ENCODE assay signal across 15 cellular contexts in genomic region chr6:74268821-74269600, GRCh38.
DNase-seq lines count a peak whose midpoint lies in the region; TF ChIP-seq lines count a peak whose summit lies in the region.
"Had no signal": no experiment of that assay in that cellular context is flagged by ENCODE, and none has a peak within 500 bp of the region (broad histone marks: within the 10 kb centered on the region; RNA-seq: fewer than 3 reads in every experiment).

No MANE protein-coding gene starts in this region.

- H3K36me3 Mint-ChIP-seq in nephron progenitor cell (ENCODE audit: low read depth) (no peaks in the 10 kb centered on the region), type B pancreatic cell (no peaks in the 10 kb centered on the region), glutamatergic neuron (ENCODE audit: unreplicated experiment) (no peaks in the 10 kb centered on the region)

- H2BK5ac ChIP-seq in mesenchymal stem cell (ENCODE audit: low read depth, low read length, poor library complexity, severe bottlenecking) = no peak overlapping the region

- H3K9ac ChIP-seq in mesenchymal stem cell (ENCODE audit: low read length) = no peak overlapping the region

- H4K8ac ChIP-seq in mesenchymal stem cell (ENCODE audit: low read length) = no peak overlapping the region

- no peak overlapping the region for H3K4me2 ChIP-seq in mesenchymal stem cell (ENCODE audit: low read length, poor library complexity, severe bottlenecking)

- H2AFZ ChIP-seq in mesenchymal stem cell (ENCODE audit: low read depth, low read length) = no peak overlapping the region

- H2BK120ac ChIP-seq in mesenchymal stem cell (ENCODE audit: low read depth, low read length) = no peak overlapping the region

- H3K4me1 Mint-ChIP-seq in nephron progenitor cell = no peaks in the 10 kb centered on the region
- no peaks in the 10 kb centered on the region for H3K4me1 Mint-ChIP-seq in type B pancreatic cell (ENCODE audit: unreplicated experiment)
- no peaks in the 10 kb centered on the region for H3K4me1 Mint-ChIP-seq in glutamatergic neuron (ENCODE audit: low read depth, unreplicated experiment)
- H3K4me1 Mint-ChIP-seq: B cell had no signal

- intact Hi-C loops in esophagus squamous epithelium (cut with DNase I) = no loop called here

- H3K27me3 Mint-ChIP-seq in nephron progenitor cell (ENCODE audit: low read depth, poor library complexity) (peaks cover 3% of the 10 kb centered on the region), type B pancreatic cell (peaks cover 7% of the 10 kb centered on the region), glutamatergic neuron (ENCODE audit: unreplicated experiment) (no peaks in the 10 kb centered on the region)
- H3K27me3 Mint-ChIP-seq: B cell; CD4-positive, alpha-beta T cell had no signal

- H3K18ac ChIP-seq in mesenchymal stem cell (ENCODE audit: low read depth in 1 of 2, low read length in 2 of 2) = peak overlapping the region in 1 of 2 experiments; percentile 75

- peak overlapping the region in 1 of 2 experiments; percentile 24 for H3K4ac ChIP-seq in mesenchymal stem cell (ENCODE audit: low read depth in 1 of 2, low read length in 2 of 2)

- H3K27ac Mint-ChIP-seq in nephron progenitor cell (no peak overlapping the region), type B pancreatic cell (no peak overlapping the region), glutamatergic neuron (ENCODE audit: unreplicated experiment) (no peak overlapping the region)
- H3K27ac Mint-ChIP-seq: B cell; CD4-positive, alpha-beta T cell had no signal

- no peak overlapping the region for H3K4me3 ChIP-seq in mesenchymal stem cell (ENCODE audit: insufficient read depth in 1 of 2, low read depth in 1 of 2, low read length in 2 of 2)
- no peak overlapping the region for H3K4me3 ChIP-seq in esophagus squamous epithelium

- 64% methylated on average over 1 of the region's 2 CpGs for WGBS in mesenchymal stem cell
- 29 to 31% methylated on average over 2 of the region's 2 CpGs for WGBS in esophagus squamous epithelium, 2 donors

- H3K79me1 ChIP-seq in mesenchymal stem cell (replicated peaks; ENCODE audit: low read length, poor library complexity, severe bottlenecking) = no peaks in the 10 kb centered on the region

- H3K27me3 ChIP-seq in mesenchymal stem cell (ENCODE audit: control insufficient read depth in 1 of 2, insufficient read depth in 1 of 2, low read length in 2 of 2) (no peaks in the 10 kb centered on the region), esophagus squamous epithelium (no peaks in the 10 kb centered on the region)

- H3K4me3 Mint-ChIP-seq in nephron progenitor cell = no peak overlapping the region
- H3K4me3 Mint-ChIP-seq in type B pancreatic cell = no peak overlapping the region
- no peak overlapping the region for H3K4me3 Mint-ChIP-seq in glutamatergic neuron (ENCODE audit: unreplicated experiment)
- H3K4me3 Mint-ChIP-seq: B cell; CD4-positive, alpha-beta T cell had no signal

- no peak overlapping the region for H3K14ac ChIP-seq in mesenchymal stem cell (ENCODE audit: low read length in 2 of 2)

- H3K36me3 ChIP-seq in mesenchymal stem cell (ENCODE audit: control insufficient read depth in 1 of 2, insufficient read depth in 2 of 2, low read depth in 1 of 2, low read length in 2 of 2) (no peaks in the 10 kb centered on the region), esophagus squamous epithelium (no peaks in the 10 kb centered on the region)

- no peak overlapping the region for H2BK15ac ChIP-seq in mesenchymal stem cell (ENCODE audit: low read depth, poor library complexity, severe bottlenecking)

- no peaks in the 10 kb centered on the region for H3K9me3 Mint-ChIP-seq in nephron progenitor cell
- H3K9me3 Mint-ChIP-seq in type B pancreatic cell = no peaks in the 10 kb centered on the region
- no peaks in the 10 kb centered on the region for H3K9me3 Mint-ChIP-seq in glutamatergic neuron (ENCODE audit: unreplicated experiment)
- H3K9me3 Mint-ChIP-seq: CD4-positive, alpha-beta T cell had no signal

- H3K4me1 ChIP-seq in mesenchymal stem cell (ENCODE audit: control insufficient read depth, insufficient read depth, low read depth, low read length) = no peaks in the 10 kb centered on the region
- H3K4me1 ChIP-seq in esophagus squamous epithelium = no peaks in the 10 kb centered on the region

- TF ChIP-seq CTCF in nephron progenitor cell (IDR thresholded peaks at IDR 0.05) (no peak), type B pancreatic cell (conservative IDR thresholded peaks at IDR 0.05) (no peak), glutamatergic neuron (IDR thresholded peaks at IDR 0.05; ENCODE audit: partially characterized antibody, unreplicated experiment) (no peak), esophagus squamous epithelium (IDR thresholded peaks at IDR 0.05) (no peak)

- peak overlapping the region in 1 of 2 experiments; percentile 86 for H2BK12ac ChIP-seq in mesenchymal stem cell (ENCODE audit: low read length in 2 of 2)

- TF ChIP-seq POLR2A in esophagus squamous epithelium (IDR thresholded peaks at IDR 0.05) = no peak

- no peak overlapping the region for H3K23ac ChIP-seq in mesenchymal stem cell (ENCODE audit: low read length in 2 of 2)

- DNase-seq in DMS53 (lab: John Stamatoyannopoulos, UW) = peak; percentile 22
- no peak for DNase-seq in DMS53 treated with DMSO at 0.1 percent for 48 hours (lab: John Stamatoyannopoulos, UW; ENCODE audit: unreplicated experiment)
- peak; percentile 85 for DNase-seq in SW480 (ENCODE audit: low spot score)
- DNase-seq in mesenchymal stem cell = peak; percentile 67
- no peak for DNase-seq in nephron progenitor cell
- DNase-seq in type B pancreatic cell (ENCODE audit: extremely low spot score, unreplicated experiment) = no peak
- DNase-seq in glutamatergic neuron = no peak
- DNase-seq in esophagus squamous epithelium (lab: John Stamatoyannopoulos, UW) = no peak
- DNase-seq: C1 segment of cervical spinal cord; CD4-positive, alpha-beta T cell; DND-41; GDM1 had no signal

- no peak overlapping the region for H2AK5ac ChIP-seq in mesenchymal stem cell (ENCODE audit: low read length, severe bottlenecking)

- no peak overlapping the region for H4K91ac ChIP-seq in mesenchymal stem cell (ENCODE audit: low read length)

- H3K9me3 ChIP-seq in mesenchymal stem cell (ENCODE audit: control insufficient read depth, low read length) (no peaks in the 10 kb centered on the region), esophagus squamous epithelium (no peaks in the 10 kb centered on the region)

- H3K27ac ChIP-seq in mesenchymal stem cell (ENCODE audit: low read length, poor library complexity, severe bottlenecking) (no peak overlapping the region), esophagus squamous epithelium (no peak overlapping the region)
- H3K27ac ChIP-seq: 22Rv1, HL-60 had no signal

Comparison
In these comparisons a context has a peak if more than half of its experiments do, and no peak if none do; other contexts are left out.
1. DNase-seq: peak in DMS53 (single experiment), SW480 (single experiment) and mesenchymal stem cell (single experiment); none in DMS53 treated with DMSO at 0.1 percent for 48 hours (single experiment), nephron progenitor cell (single experiment), type B pancreatic cell (single experiment), glutamatergic neuron (single experiment) and esophagus squamous epithelium (single experiment).